ENCODE assay signal across 12 cellular contexts in genomic region chr22:38757464-38757757, GRCh38. TPM values are rescaled to one million over a fixed set of nuclear protein-coding genes. Genes with fewer than 3 reads are reported as not detected.
DNase-seq lines count a peak whose midpoint lies in the region; ATAC-seq, FAIRE-seq and TF ChIP-seq lines count a peak whose summit lies in the region.
"Had no signal": no experiment of that assay in that cellular context is flagged by ENCODE, and none has a peak within 500 bp of the region (broad histone marks: within the 10 kb centered on the region; RNA-seq: fewer than 3 reads in every experiment).

No MANE protein-coding gene starts in this region.

- no peak for TF ChIP-seq EP300 in tibial nerve (IDR thresholded peaks at IDR 0.05)

- no peak for DNase-seq in activated T-cell treated with anti-CD3 and anti-CD28 coated beads, Interleukin-2, amount 50 U/mL, for 72 hours
- DNase-seq in activated T-cell treated with anti-CD3 and anti-CD28 coated beads for 4 hours = no peak
- DNase-seq in T-cell = no peak
- DNase-seq in kidney = peak; percentile 67
- DNase-seq in tibial nerve (ENCODE audit: low spot score in 2 of 2) = no peak
- DNase-seq in COR-L47 (lab: John Stamatoyannopoulos, UW) = no peak
- no peak for DNase-seq in NCI-H345 (lab: John Stamatoyannopoulos, UW)
- DNase-seq: mammary epithelial cell, NCI-H146, NCI-H748 treated with DMSO at 0.1 percent for 48 hours, testis had no signal

- POLR2A ChIA-PET in T-cell (lab: Charles Lee) = interaction anchor here (0.6 to 0.7 kb wide), 2 partner anchors 320 to 1999 kb away, joined by 4 to 8 read pairs; partner anchors contain the start of gene APOBEC3G (in 1 of the 2)

- intact Hi-C loops in kidney (cut with DNase I) = no loop called here

- H3K9ac ChIP-seq in kidney (ENCODE audit: low read length in 2 of 2) = no peak overlapping the region

- FAIRE-seq in kidney (lab: Jason Lieb, UNC) = no peak

- TF ChIP-seq POLR2A in tibial nerve (IDR thresholded peaks at IDR 0.05) = no peak

- CTCF ChIA-PET in T-cell (lab: Charles Lee) = interaction anchor here in 1 of 2 donors (0.6 kb wide), 1 partner anchor 71 kb away, joined by 3 read pairs; no protein-coding TSS in a partner anchor

- 53 to 97% methylated on average over 3 to 4 of the region's 4 CpGs for WGBS in tibial nerve, 2 donors

- TF ChIP-seq CTCF in kidney (IDR thresholded peaks at IDR 0.05; ENCODE audit: borderline replicate concordance, extremely low read depth, insufficient read depth) (no peak), tibial nerve (IDR thresholded peaks at IDR 0.05) (no peak)

- no peak for ATAC-seq in activated T-cell treated with anti-CD3 and anti-CD28 coated beads, Interleukin-2, amount 50 U/mL, for 72 hours (replicated peaks in 1 of 2)
- ATAC-seq in T-cell (replicated peaks in 1 of 4) (no peak), HG02759 (IDR thresholded peaks at IDR 0.05; ENCODE audit: unreplicated experiment) (no peak)

- H3K9me3 Mint-ChIP-seq in activated T-cell treated with anti-CD3 and anti-CD28 coated beads, Interleukin-2, amount 50 U/mL, for 72 hours = no peaks in the 10 kb centered on the region
- H3K9me3 Mint-ChIP-seq in T-cell = no peaks in the 10 kb centered on the region

- H3K4me3 ChIP-seq in kidney (ENCODE audit: low read length in 2 of 2) = no peak overlapping the region
- H3K4me3 ChIP-seq in tibial nerve = peak overlapping the region in 1 of 4 donors; percentile 80
- H3K4me3 ChIP-seq: testis had no signal

- H3K27ac ChIP-seq in kidney (ENCODE audit: low read depth in 2 of 2, low read length in 2 of 2) = no peak overlapping the region
- H3K27ac ChIP-seq in tibial nerve = peak overlapping the region in 3 of 4 donors; percentile 92 to 96 (median 96)
- H3K27ac ChIP-seq: testis had no signal

- H3K9me3 ChIP-seq in kidney (ENCODE audit: control insufficient read depth in 1 of 2, low read length in 2 of 2) = no peaks in the 10 kb centered on the region
- no peaks in the 10 kb centered on the region for H3K9me3 ChIP-seq in tibial nerve
- H3K9me3 ChIP-seq: testis had no signal

- H3K4me1 Mint-ChIP-seq in activated T-cell treated with anti-CD3 and anti-CD28 coated beads, Interleukin-2, amount 50 U/mL, for 72 hours (ENCODE audit: low read depth) = peaks cover 52% of the 10 kb centered on the region
- H3K4me1 Mint-ChIP-seq in T-cell = peaks cover 48 to 52% (median 49%) of the 10 kb centered on the region in 3 donors

- H3K27ac Mint-ChIP-seq in activated T-cell treated with anti-CD3 and anti-CD28 coated beads, Interleukin-2, amount 50 U/mL, for 72 hours = no peak overlapping the region
- H3K27ac Mint-ChIP-seq in T-cell = peak overlapping the region; percentile 95 to 96

- no peaks in the 10 kb centered on the region for H3K27me3 ChIP-seq in tibial nerve
- H3K27me3 ChIP-seq: testis had no signal

- H3K36me3 Mint-ChIP-seq in activated T-cell treated with anti-CD3 and anti-CD28 coated beads, Interleukin-2, amount 50 U/mL, for 72 hours (ENCODE audit: insufficient read depth in 2 of 2) = peaks cover 11 to 19% of the 10 kb centered on the region in 2 donors
- H3K36me3 Mint-ChIP-seq in T-cell = peaks cover 22% of the 10 kb centered on the region

- H3K27me3 Mint-ChIP-seq in activated T-cell treated with anti-CD3 and anti-CD28 coated beads, Interleukin-2, amount 50 U/mL, for 72 hours (ENCODE audit: low read depth) = no peaks in the 10 kb centered on the region
- H3K27me3 Mint-ChIP-seq in T-cell = no peaks in the 10 kb centered on the region

- H3K4me3 Mint-ChIP-seq in activated T-cell treated with anti-CD3 and anti-CD28 coated beads, Interleukin-2, amount 50 U/mL, for 72 hours = peak overlapping the region; percentile 94 to 98
- peak overlapping the region; percentile 88 to 91 (median 90) for H3K4me3 Mint-ChIP-seq in T-cell

- H3K4me1 ChIP-seq in kidney (ENCODE audit: control insufficient read depth in 1 of 2, insufficient read depth in 1 of 2, low read depth in 1 of 2, low read length in 2 of 2) = peaks cover 8 to 17% of the 10 kb centered on the region in 2 donors
- peaks cover 0 to 38% (median 25%) of the 10 kb centered on the region in 4 donors for H3K4me1 ChIP-seq in tibial nerve

- H3K36me3 ChIP-seq in kidney (ENCODE audit: control insufficient read depth in 1 of 2, insufficient read depth in 2 of 2, low read length in 2 of 2) = peaks cover 2 to 3% of the 10 kb centered on the region in 2 donors
- peaks cover 0 to 5% (median 0%) of the 10 kb centered on the region in 3 donors for H3K36me3 ChIP-seq in tibial nerve

RNA-seq across cellular contexts. Expression of gene SUN2, which starts 1.6 kb away (rescaled TPM):
- total RNA-seq in activated T-cell treated with anti-CD3 and anti-CD28 coated beads, Interleukin-2, amount 50 U/mL, for 72 hours = 100 to 1,000 TPM; 175 to 179 TPM
- total RNA-seq in T-cell (1,000 to 10,000 TPM in 2 of 5 donors, 100 to 1,000 TPM in 3; 526 to 1,075 (median 979) TPM), kidney (199 TPM), tibial nerve (1,000 to 10,000 TPM in 1 of 4 donors, 100 to 1,000 TPM in 3; 640 to 1,234 (median 846) TPM)
- polyA plus RNA-seq in kidney (ENCODE audit: insufficient read depth, low read depth, low replicate concordance) = 41.7 TPM

RNA-seq across cellular contexts. Expression of gene DNAL4, which starts 36.5 kb away (rescaled TPM):
- 10 to 100 TPM; 10.6 to 16.6 TPM for total RNA-seq in activated T-cell treated with anti-CD3 and anti-CD28 coated beads, Interleukin-2, amount 50 U/mL, for 72 hours
- total RNA-seq in T-cell = 10 to 100 TPM in 2 of 5 donors, 1 to 10 TPM in 3; 5.4 to 13.0 (median 8.8) TPM
- total RNA-seq in kidney = 26.5 TPM
- 39.7 TPM for polyA plus RNA-seq in kidney (ENCODE audit: insufficient read depth, low read depth, low replicate concordance)
- 10 to 100 TPM; 14.7 to 17.7 (median 17.1) TPM for total RNA-seq in tibial nerve

RNA-seq across cellular contexts. Expression of gene GTPBP1, which starts 51.7 kb away (rescaled TPM):
- 100 to 1,000 TPM in 1 of 2 donors, 10 to 100 TPM in 1; 96.8 to 127 TPM for total RNA-seq in activated T-cell treated with anti-CD3 and anti-CD28 coated beads, Interleukin-2, amount 50 U/mL, for 72 hours
- total RNA-seq in T-cell = 100 to 1,000 TPM in 2 of 5 donors, 10 to 100 TPM in 3; 79.1 to 229 (median 83.3) TPM
- 52.0 TPM for total RNA-seq in kidney
- 11.7 TPM for polyA plus RNA-seq in kidney (ENCODE audit: insufficient read depth, low read depth, low replicate concordance)
- 10 to 100 TPM; 46.0 to 72.0 (median 56.6) TPM for total RNA-seq in tibial nerve

RNA-seq across cellular contexts. Expression of gene JOSD1, which starts 56.7 kb away (rescaled TPM):
- total RNA-seq in activated T-cell treated with anti-CD3 and anti-CD28 coated beads, Interleukin-2, amount 50 U/mL, for 72 hours = 100 to 1,000 TPM; 144 to 161 TPM
- total RNA-seq in T-cell = 100 to 1,000 TPM in 2 of 5 donors, 10 to 100 TPM in 3; 78.4 to 164 (median 83.5) TPM
- total RNA-seq in kidney = 42.8 TPM
- polyA plus RNA-seq in kidney (ENCODE audit: insufficient read depth, low read depth, low replicate concordance) = 12.8 TPM
- total RNA-seq in tibial nerve = 10 to 100 TPM; 50.7 to 86.4 (median 76.0) TPM

Comparison
In these comparisons a context has a peak if more than half of its experiments do, and no peak if none do; other contexts are left out.
1. H3K27ac ChIP-seq: peak in tibial nerve (3 of 4); none in kidney (0 of 2).